ENCODE assay signal across 15 cellular contexts in genomic region chr10:62707810-62708209, GRCh38.
DNase-seq lines count a peak whose midpoint lies in the region; ATAC-seq, FAIRE-seq and TF ChIP-seq lines count a peak whose summit lies in the region.
"Had no signal": no experiment of that assay in that cellular context is flagged by ENCODE, and none has a peak within 500 bp of the region (broad histone marks: within the 10 kb centered on the region; RNA-seq: fewer than 3 reads in every experiment).

No MANE protein-coding gene starts in this region.

- H3K27ac ChIP-seq in SU-DHL-6 (ENCODE audit: low read depth, low read length): no peak overlapping the region

- no peaks in the 10 kb centered on the region for H3K36me3 ChIP-seq in SU-DHL-6 (ENCODE audit: low read length)
- H3K36me3 ChIP-seq: heart left ventricle had no signal

- FAIRE-seq in D721Med (lab: Jason Lieb, UNC): no peak
- FAIRE-seq: endometrium had no signal

- no peak overlapping the region for H3K9ac ChIP-seq in SU-DHL-6 (ENCODE audit: low read length)

- no peak overlapping the region for H3K4me3 ChIP-seq in SU-DHL-6 (ENCODE audit: insufficient read depth, low read length, poor library complexity, severe bottlenecking)
- H3K4me3 ChIP-seq: heart left ventricle had no signal

- peak; percentile 69 for ATAC-seq in GM18868 (IDR thresholded peaks at IDR 0.05; ENCODE audit: unreplicated experiment)
- ATAC-seq in GM21526 (IDR thresholded peaks at IDR 0.05; ENCODE audit: low FRiP score, unreplicated experiment): peak; percentile 85
- ATAC-seq in HG03045 (IDR thresholded peaks at IDR 0.05; ENCODE audit: unreplicated experiment): peak; percentile 70
- ATAC-seq: left ventricle myocardium superior had no signal

- H3F3A ChIP-seq in SU-DHL-6 (ENCODE audit: insufficient read depth): no peaks in the 10 kb centered on the region

- H3K9me3 ChIP-seq in SU-DHL-6 (ENCODE audit: insufficient read depth, low read length): 0 out of 2 replicates have a peak, but pooled peaks cover 3% of the 10 kb centered on the region

- peak overlapping the region; percentile 16 for H3K4me2 ChIP-seq in SU-DHL-6 (ENCODE audit: low read depth, low read length, poor library complexity, severe bottlenecking)

- no peaks in the 10 kb centered on the region for H3K9me2 ChIP-seq in SU-DHL-6 (replicated peaks; ENCODE audit: insufficient read depth, low read length)

- no peaks in the 10 kb centered on the region for H3K79me2 ChIP-seq in SU-DHL-6 (ENCODE audit: insufficient read depth, low read length)

- no peak for DNase-seq in D721Med (ENCODE audit: insufficient read length, low spot score)
- no peak for DNase-seq in inferior parietal cortex (ENCODE audit: extremely low spot score)
- DNase-seq in NK-92 (lab: John Stamatoyannopoulos, UW; ENCODE audit: unreplicated experiment): no peak
- DNase-seq in H4 (ENCODE audit: low spot score): no peak
- DNase-seq: activated CD4-positive, alpha-beta T cell treated with anti-CD3 and anti-CD28 coated beads, Interleukin-2, amount 50 U/mL, for 1 hour; CD4-positive, CD25-positive, alpha-beta regulatory T cell; GF-D8; heart left ventricle; left ventricle myocardium superior; NCI-H2081 had no signal

- no peak for TF ChIP-seq CTCF in SU-DHL-6 (IDR thresholded peaks at IDR 0.05; ENCODE audit: insufficient read depth, low read length, poor library complexity, severe bottlenecking)
- no peak for TF ChIP-seq CTCF in D721Med (IDR thresholded peaks at IDR 0.05; ENCODE audit: insufficient read depth, missing control alignments)

- no peak overlapping the region for H2AFZ ChIP-seq in SU-DHL-6 (ENCODE audit: low read depth, low read length, severe bottlenecking)

- H3K27me3 ChIP-seq in SU-DHL-6 (ENCODE audit: low read length): no peaks in the 10 kb centered on the region
- H3K27me3 ChIP-seq: heart left ventricle had no signal

- H4K20me1 ChIP-seq in SU-DHL-6 (ENCODE audit: low read depth, low read length): no peaks in the 10 kb centered on the region
